Comparison of ENCODE assay signal across 17 cellular contexts in genomic region chr15:66165856-66166255, GRCh38.
"Had no signal": no experiment of that assay in that cellular context is flagged by ENCODE, and none has a peak within 500 bp of the region (broad histone marks: within the 10 kb centered on the region; RNA-seq: fewer than 3 reads in every experiment).

No MANE protein-coding gene starts in this region.

- DNase-seq: amniotic stem cell; body of pancreas; effector memory CD8-positive, alpha-beta T cell; left ventricle myocardium superior; mesenchymal stem cell; nephron progenitor cell; pancreas; stimulated activated CD4-positive, alpha-beta T cell treated with anti-CD3 and anti-CD28 coated beads, Interleukin-12 subunit alpha, Interleukin-12 subunit beta, amount 100 ng/mL, for 4 hours; stimulated activated naive CD8-positive, alpha-beta T cell treated with anti-CD3 and anti-CD28 coated beads, Interleukin-15, amount 100 ng/mL, for 72 hours; testis; upper lobe of right lung had no signal

- H3K4me3 Mint-ChIP-seq: activated naive CD4-positive, alpha-beta T cell treated with anti-CD3 and anti-CD28 coated beads, Interleukin-2, amount 50 U/mL, for 24 hours; central memory CD8-positive, alpha-beta T cell; dendritic cell treated with granulocyte-macrophage colony-stimulating factor and Interleukin-4, amounts not matched to agents 40 ng/mL and 50 ng/mL, for 4 days; effector memory CD8-positive, alpha-beta T cell; nephron progenitor cell; stimulated activated naive CD8-positive, alpha-beta T cell treated with anti-CD3 and anti-CD28 coated beads, Interleukin-15, amount 100 ng/mL, for 72 hours had no signal

- FAIRE-seq: pancreas had no signal

- H3K36me3 ChIP-seq: gastroesophageal sphincter, pancreas, upper lobe of right lung had no signal

- H3K4me3 ChIP-seq: body of pancreas, gastroesophageal sphincter, hepatocyte, pancreas, testis, upper lobe of right lung had no signal

- ATAC-seq: body of pancreas; effector memory CD8-positive, alpha-beta T cell; gastroesophageal sphincter; left ventricle myocardium superior; pancreas; stimulated activated naive CD8-positive, alpha-beta T cell treated with anti-CD3 and anti-CD28 coated beads, Interleukin-15, amount 100 ng/mL, for 72 hours; upper lobe of right lung had no signal

- H3K36me3 Mint-ChIP-seq: activated naive CD4-positive, alpha-beta T cell treated with anti-CD3 and anti-CD28 coated beads, Interleukin-2, amount 50 U/mL, for 24 hours had no signal

- H3K9me3 Mint-ChIP-seq: activated naive CD4-positive, alpha-beta T cell treated with anti-CD3 and anti-CD28 coated beads, Interleukin-2, amount 50 U/mL, for 24 hours; central memory CD8-positive, alpha-beta T cell; dendritic cell treated with granulocyte-macrophage colony-stimulating factor and Interleukin-4, amounts not matched to agents 40 ng/mL and 50 ng/mL, for 4 days; effector memory CD8-positive, alpha-beta T cell; nephron progenitor cell; stimulated activated naive CD8-positive, alpha-beta T cell treated with anti-CD3 and anti-CD28 coated beads, Interleukin-15, amount 100 ng/mL, for 72 hours had no signal

- H3K27ac ChIP-seq: body of pancreas, epithelial cell of prostate, gastroesophageal sphincter, hepatocyte, pancreas, testis, upper lobe of right lung had no signal

- H3K9me3 ChIP-seq: body of pancreas, gastroesophageal sphincter, pancreas, testis, upper lobe of right lung had no signal

- H3K4me1 Mint-ChIP-seq: activated naive CD4-positive, alpha-beta T cell treated with anti-CD3 and anti-CD28 coated beads, Interleukin-2, amount 50 U/mL, for 24 hours; stimulated activated naive CD8-positive, alpha-beta T cell treated with anti-CD3 and anti-CD28 coated beads, Interleukin-15, amount 100 ng/mL, for 72 hours had no signal

- H3K4me1 ChIP-seq: body of pancreas, gastroesophageal sphincter, pancreas, testis, upper lobe of right lung had no signal

- H3K27me3 ChIP-seq: body of pancreas, hepatocyte, pancreas, testis, upper lobe of right lung had no signal

- H3K27me3 Mint-ChIP-seq: activated naive CD4-positive, alpha-beta T cell treated with anti-CD3 and anti-CD28 coated beads, Interleukin-2, amount 50 U/mL, for 24 hours; dendritic cell treated with granulocyte-macrophage colony-stimulating factor and Interleukin-4, amounts not matched to agents 40 ng/mL and 50 ng/mL, for 4 days; stimulated activated naive CD8-positive, alpha-beta T cell treated with anti-CD3 and anti-CD28 coated beads, Interleukin-15, amount 100 ng/mL, for 72 hours had no signal

- H3K27ac Mint-ChIP-seq: activated naive CD4-positive, alpha-beta T cell treated with anti-CD3 and anti-CD28 coated beads, Interleukin-2, amount 50 U/mL, for 24 hours; dendritic cell treated with granulocyte-macrophage colony-stimulating factor and Interleukin-4, amounts not matched to agents 40 ng/mL and 50 ng/mL, for 4 days; effector memory CD8-positive, alpha-beta T cell; nephron progenitor cell; stimulated activated naive CD8-positive, alpha-beta T cell treated with anti-CD3 and anti-CD28 coated beads, Interleukin-15, amount 100 ng/mL, for 72 hours had no signal
